8 cellular contexts compared by ENCODE assay signal in the genomic region with DNA sequence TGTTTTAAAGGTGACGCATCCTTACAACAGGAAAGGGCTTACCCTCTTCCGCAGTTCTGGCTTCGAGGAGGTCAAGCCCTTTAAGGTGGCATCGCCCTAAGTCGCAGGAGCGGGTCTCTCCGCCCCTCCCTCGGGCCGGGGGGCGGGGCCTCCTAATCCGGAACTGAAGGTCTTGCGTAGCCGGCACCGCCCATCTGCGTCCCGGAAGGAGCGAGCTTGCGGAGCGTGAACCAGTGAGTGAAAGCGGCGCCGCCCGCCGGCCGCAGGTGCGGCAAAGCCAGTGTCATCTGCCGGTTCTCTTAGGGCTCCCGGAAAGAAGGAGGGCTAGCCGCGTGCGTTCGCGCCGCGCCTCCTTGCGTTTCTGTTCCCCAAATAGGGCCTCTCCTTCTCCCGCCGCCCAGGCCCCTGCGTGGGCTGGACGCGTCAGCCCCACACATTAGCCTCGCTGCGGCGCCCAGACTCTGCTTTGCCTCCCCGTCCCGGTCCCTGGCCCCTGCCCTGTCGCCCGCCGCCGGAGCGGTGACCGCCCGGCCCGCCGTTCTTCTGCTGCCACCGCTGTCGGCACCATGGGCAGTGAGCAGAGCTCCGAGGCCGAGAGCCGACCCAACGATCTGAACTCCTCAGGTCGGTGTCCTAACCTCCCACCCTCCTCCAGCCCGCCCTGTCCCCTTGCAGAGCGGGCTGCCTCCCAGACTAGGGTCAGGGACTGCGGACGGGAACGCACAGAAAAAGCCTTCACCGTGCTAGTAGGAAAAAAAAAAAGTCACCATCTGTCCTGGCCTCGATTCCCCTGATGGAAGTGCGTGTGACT. TPM values are rescaled to one million over a fixed set of nuclear protein-coding genes. Genes with fewer than 3 reads are reported as not detected.
DNase-seq lines count a peak whose midpoint lies in the region; ATAC-seq and TF ChIP-seq lines count a peak whose summit lies in the region.

BORCS5 (plus strand) TSS at position 193 of the 811 bp plus-strand sequence; CDS start at position 567, 374 bp downstream.

- H3K36me3 ChIP-seq in upper lobe of right lung = no peaks in the 10 kb centered on the region

- TF ChIP-seq CTCF in GM13977 (IDR thresholded peaks at IDR 0.05; ENCODE audit: extremely low read depth, insufficient read depth, missing control alignments) = peak; percentile 45
- peak; percentile 21 for TF ChIP-seq CTCF in upper lobe of right lung (IDR thresholded peaks at IDR 0.05)

- H3K9me3 ChIP-seq in upper lobe of right lung = no peaks in the 10 kb centered on the region

- no peaks in the 10 kb centered on the region for H3K27me3 ChIP-seq in upper lobe of right lung

- peak within 1 kb of the TSS; percentile 97 for H3K27ac ChIP-seq in upper lobe of right lung

- peak; percentile 81 for ATAC-seq in HG02884 (IDR thresholded peaks at IDR 0.05; ENCODE audit: unreplicated experiment)
- ATAC-seq in left cardiac atrium = peak; percentile 98 to 99
- ATAC-seq in upper lobe of right lung = peak; percentile 99

- peak within 1 kb of the TSS; percentile 75 for H3K4me3 ChIP-seq in upper lobe of right lung

- in situ Hi-C loops in GM13977 (cut with MboI; ENCODE audit: low pct_unique_long_range_greater_than_20kb, low sequenced_read_pairs, unreplicated experiment) = no loop called here

- peaks cover 11% of the 10 kb centered on the region for H3K4me1 ChIP-seq in upper lobe of right lung

- DNase-seq in GM13977 (ENCODE audit: low spot score) (peak; percentile 93), NCI-H146 treated with DMSO at 0.1 percent for 48 hours (lab: John Stamatoyannopoulos, UW; ENCODE audit: unreplicated experiment) (peak; percentile 98), amniotic stem cell (lab: John Stamatoyannopoulos, UW) (peak; percentile 83), left cardiac atrium (peak; percentile 98), posterior vena cava (ENCODE audit: low spot score) (peak; percentile 99), upper lobe of right lung (peak; percentile 99)

- intact Hi-C loops in T-helper 1 cell treated with Interleukin-12 subunit alpha and Interleukin-12 subunit beta and Interleukin-4 antibody, amounts not matched to agents 30 ng/mL and 1 ng/mL, for 36 hours (cut with micrococcal nuclease) = loop anchor here (1.0 to 10.0 kb wide), 17 partner anchors 19 to 1186 kb away; partner anchors contain the start of genes DDX47, EMP1, ETV6 and GPR19
- intact Hi-C loops in left cardiac atrium (cut with DNase I) (no loop called here), posterior vena cava (cut with DNase I) (loop anchor here in 1 of 2 donors (2.0 kb wide), 1 partner anchor 32 kb away; no protein-coding TSS in a partner anchor), upper lobe of right lung (cut with DNase I) (no loop called here)

RNA-seq across cellular contexts. Expression of gene BORCS5, which starts in this region (rescaled TPM):
- total RNA-seq in T-helper 1 cell treated with Interleukin-12 subunit alpha and Interleukin-12 subunit beta and Interleukin-4 antibody, amounts not matched to agents 30 ng/mL and 1 ng/mL, for 36 hours = 18.1 and 21.7 TPM in 2 replicates
- total RNA-seq in left cardiac atrium = 10 to 100 TPM in 1 of 2 donors, 1 to 10 TPM in 1; 7.4 to 10.5 TPM
- total RNA-seq in posterior vena cava = 10 to 100 TPM; 11.6 to 17.9 TPM
- total RNA-seq in upper lobe of right lung = 14.0 TPM

Comparison
In these comparisons a context has a peak if more than half of its experiments do, and no peak if none do; other contexts are left out.
1. Peak in every context shown above with its lines: DNase-seq, ATAC-seq, H3K4me3 ChIP-seq and H3K27ac ChIP-seq.